37 cellular contexts compared by ENCODE assay signal in genomic region chr16:11412965-11413887, GRCh38.
"Had no signal": no experiment of that assay in that cellular context is flagged by ENCODE, and none has a peak within 500 bp of the region (broad histone marks: within the 10 kb centered on the region; RNA-seq: fewer than 3 reads in every experiment).

No MANE protein-coding gene starts in this region.

- H3K4me1 ChIP-seq: Peyer's patch had no signal

- H3K27ac ChIP-seq: brain microvascular endothelial cell, cardiac muscle cell, Peyer's patch, VCaP had no signal

- H3K9me3 ChIP-seq: Peyer's patch had no signal

- H3K27ac Mint-ChIP-seq: activated B cell treated with CpG ODN at 0.5 μM for 24 hours; activated CD4-positive, alpha-beta memory T cell treated with anti-CD3 and anti-CD28 coated beads, Interleukin-2, amount 10 ng/mL, durations not matched to agents 7 days and 5 days; activated CD8-positive, alpha-beta memory T cell treated with anti-CD3 and anti-CD28 coated beads, Interleukin-2, amount 10 ng/mL, durations not matched to agents 7 days and 5 days; activated naive CD8-positive, alpha-beta T cell treated with anti-CD3 and anti-CD28 coated beads for 36 hours; activated T-cell treated with anti-CD3 and anti-CD28 coated beads, Interleukin-2, amount 50 U/mL, for 72 hours; activated T-helper 17 cell treated with anti-CD3 and anti-CD28 coated beads, Interleukin-2, amount 50 U/mL, for 72 hours had no signal

- H3K36me3 ChIP-seq: brain microvascular endothelial cell, cardiac muscle cell, Peyer's patch had no signal

- H3K27me3 ChIP-seq: brain microvascular endothelial cell, cardiac muscle cell, Peyer's patch had no signal

- DNase-seq: activated B cell treated with CpG ODN at 0.5 μM for 24 hours; activated CD4-positive, alpha-beta memory T cell treated with anti-CD3 and anti-CD28 coated beads, Interleukin-2, amount 10 ng/mL, durations not matched to agents 7 days and 5 days; activated CD4-positive, alpha-beta T cell treated with anti-CD3 and anti-CD28 coated beads for 48 hours; activated CD4-positive, CD25-positive, alpha-beta regulatory T cell treated with anti-CD3 and anti-CD28 coated beads, Interleukin-2, amount 50 U/mL, for 72 hours; activated CD8-positive, alpha-beta memory T cell treated with anti-CD3 and anti-CD28 coated beads for 24 hours; activated CD8-positive, alpha-beta memory T cell treated with anti-CD3 and anti-CD28 coated beads, Interleukin-2, amount 10 ng/mL, durations not matched to agents 7 days and 5 days; activated CD8-positive, alpha-beta memory T cell treated with anti-CD3 and anti-CD28 coated beads, Interleukin-2, amount 50 U/mL, for 48 hours; activated effector memory CD4-positive, alpha-beta T cell treated with anti-CD3 and anti-CD28 coated beads, Interleukin-2, amount 50 U/mL, for 16 hours; activated naive CD4-positive, alpha-beta T cell; activated naive CD4-positive, alpha-beta T cell treated with anti-CD3 and anti-CD28 coated beads, Interleukin-2, amount 50 U/mL, for 16 hours; activated naive CD8-positive, alpha-beta T cell treated with anti-CD3 and anti-CD28 coated beads for 36 hours; activated T-cell treated with anti-CD3 and anti-CD28 coated beads, Interleukin-2, amount 50 U/mL, for 1 hour; activated T-cell treated with anti-CD3 and anti-CD28 coated beads, Interleukin-2, amount 50 U/mL, for 72 hours; amniotic stem cell; brain microvascular endothelial cell; KG1; MM.1S; MV-4-11; NCI-H1092; NCI-H1436 treated with DMSO at 0.1 percent for 48 hours; NCI-H1694 treated with DMSO at 0.1 percent for 48 hours; NCI-H2029; NCI-H345; NCI-H524 treated with DMSO at 0.1 percent for 48 hours; NK-92 treated with Interleukin-12 subunit alpha and Interleukin-12 subunit beta, amount 100 ng/mL, for 24 hours; PC-3; Peyer's patch; RPMI8226; SIG-M5; SW 1271; T-helper 1 cell; T-helper 2 cell; T-helper 9 cell had no signal

- H3K4me1 Mint-ChIP-seq: activated B cell treated with CpG ODN at 0.5 μM for 24 hours; activated CD4-positive, alpha-beta memory T cell treated with anti-CD3 and anti-CD28 coated beads, Interleukin-2, amount 10 ng/mL, durations not matched to agents 7 days and 5 days; activated CD8-positive, alpha-beta memory T cell treated with anti-CD3 and anti-CD28 coated beads, Interleukin-2, amount 10 ng/mL, durations not matched to agents 7 days and 5 days; activated T-helper 17 cell treated with anti-CD3 and anti-CD28 coated beads, Interleukin-2, amount 50 U/mL, for 72 hours; central memory CD8-positive, alpha-beta T cell had no signal

- H3K9me3 Mint-ChIP-seq: activated B cell treated with CpG ODN at 0.5 μM for 24 hours; activated CD4-positive, alpha-beta memory T cell treated with anti-CD3 and anti-CD28 coated beads, Interleukin-2, amount 10 ng/mL, durations not matched to agents 7 days and 5 days; activated naive CD8-positive, alpha-beta T cell treated with anti-CD3 and anti-CD28 coated beads for 36 hours; activated T-cell treated with anti-CD3 and anti-CD28 coated beads, Interleukin-2, amount 50 U/mL, for 72 hours; activated T-helper 17 cell treated with anti-CD3 and anti-CD28 coated beads, Interleukin-2, amount 50 U/mL, for 72 hours; central memory CD8-positive, alpha-beta T cell had no signal

- H3K4me3 Mint-ChIP-seq: activated B cell treated with CpG ODN at 0.5 μM for 24 hours; activated CD4-positive, alpha-beta memory T cell treated with anti-CD3 and anti-CD28 coated beads, Interleukin-2, amount 10 ng/mL, durations not matched to agents 7 days and 5 days; activated CD8-positive, alpha-beta memory T cell treated with anti-CD3 and anti-CD28 coated beads, Interleukin-2, amount 10 ng/mL, durations not matched to agents 7 days and 5 days; activated naive CD8-positive, alpha-beta T cell treated with anti-CD3 and anti-CD28 coated beads for 36 hours; activated T-cell treated with anti-CD3 and anti-CD28 coated beads, Interleukin-2, amount 50 U/mL, for 72 hours; activated T-helper 17 cell treated with anti-CD3 and anti-CD28 coated beads, Interleukin-2, amount 50 U/mL, for 72 hours; central memory CD8-positive, alpha-beta T cell had no signal

- H3K36me3 Mint-ChIP-seq: activated CD8-positive, alpha-beta memory T cell treated with anti-CD3 and anti-CD28 coated beads, Interleukin-2, amount 10 ng/mL, durations not matched to agents 7 days and 5 days; activated naive CD8-positive, alpha-beta T cell treated with anti-CD3 and anti-CD28 coated beads for 36 hours had no signal

- H3K4me3 ChIP-seq: cardiac muscle cell, Peyer's patch had no signal

- ATAC-seq: activated CD8-positive, alpha-beta memory T cell treated with anti-CD3 and anti-CD28 coated beads, Interleukin-2, amount 10 ng/mL, durations not matched to agents 7 days and 5 days; activated T-helper 17 cell treated with anti-CD3 and anti-CD28 coated beads, Interleukin-2, amount 50 U/mL, for 72 hours; PC-3 had no signal

- H3K27me3 Mint-ChIP-seq: activated B cell treated with CpG ODN at 0.5 μM for 24 hours; activated CD4-positive, alpha-beta memory T cell treated with anti-CD3 and anti-CD28 coated beads, Interleukin-2, amount 10 ng/mL, durations not matched to agents 7 days and 5 days; activated CD8-positive, alpha-beta memory T cell treated with anti-CD3 and anti-CD28 coated beads, Interleukin-2, amount 10 ng/mL, durations not matched to agents 7 days and 5 days; activated naive CD8-positive, alpha-beta T cell treated with anti-CD3 and anti-CD28 coated beads for 36 hours; activated T-helper 17 cell treated with anti-CD3 and anti-CD28 coated beads, Interleukin-2, amount 50 U/mL, for 72 hours; central memory CD8-positive, alpha-beta T cell had no signal
